ENCODE assay signal across 19 cellular contexts in the genomic region with DNA sequence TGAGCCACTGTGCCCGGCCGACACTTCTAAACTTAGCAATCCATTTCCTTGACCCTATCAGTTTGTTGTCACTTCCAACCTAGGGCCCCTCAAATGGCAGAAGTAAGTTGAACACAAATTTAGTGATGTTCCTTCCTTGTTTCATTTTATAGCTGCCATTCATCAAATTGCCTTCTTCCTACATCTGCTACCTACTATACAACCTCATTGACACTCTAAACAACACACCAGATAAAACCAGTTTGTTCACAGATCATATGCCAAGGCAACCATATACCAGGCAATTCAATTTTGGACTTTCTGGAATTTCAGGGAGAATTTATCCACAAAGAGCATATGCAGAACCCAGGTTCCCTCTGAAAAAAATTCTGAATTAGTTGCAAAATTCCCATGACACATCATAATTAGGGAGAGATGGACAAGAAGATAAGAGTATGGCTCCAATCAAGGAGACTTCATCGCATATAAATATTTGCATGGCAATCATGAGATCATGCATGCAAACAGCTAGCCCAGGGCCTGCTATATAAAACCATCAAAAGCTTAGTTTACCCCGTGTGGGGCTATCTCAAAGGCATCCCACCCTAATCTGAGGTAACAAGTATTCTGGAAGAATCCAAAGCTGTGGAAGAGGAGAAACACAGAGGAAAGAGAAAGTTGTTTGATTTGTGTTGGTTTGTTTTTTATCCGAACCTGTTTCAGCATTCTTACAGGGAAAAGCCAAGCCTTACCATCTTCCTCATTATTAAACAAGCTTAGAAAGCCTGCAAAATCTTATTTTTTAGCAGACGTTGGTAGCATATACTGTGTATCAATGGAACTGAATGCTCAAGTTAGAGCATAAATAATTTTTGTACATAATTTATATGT.
"Had no signal": no experiment of that assay in that cellular context is flagged by ENCODE, and none has a peak within 500 bp of the region (broad histone marks: within the 10 kb centered on the region; RNA-seq: fewer than 3 reads in every experiment).

No MANE protein-coding gene starts in this region.

- H3K9me3 ChIP-seq: breast epithelium, esophagus muscularis mucosa had no signal

- DNase-seq: activated CD4-positive, alpha-beta memory T cell treated with anti-CD3 and anti-CD28 coated beads, Interleukin-2, amount 10 ng/mL, durations not matched to agents 7 days and 5 days; activated CD4-positive, alpha-beta T cell treated with anti-CD3 and anti-CD28 coated beads, Interleukin-2, amount 10 ng/mL, durations not matched to agents 24 days and 14 days; activated effector memory CD4-positive, alpha-beta T cell treated with Interleukin-2 at 50 U/mL for 16 hours; activated naive CD4-positive, alpha-beta T cell treated with anti-CD3 and anti-CD28 coated beads for 36 hours; activated naive CD8-positive, alpha-beta T cell treated with anti-CD3 and anti-CD28 coated beads, Interleukin-2, amount 10 ng/mL, durations not matched to agents 7 days and 5 days; activated T-cell treated with anti-CD3 and anti-CD28 coated beads, Interleukin-2, amount 50 U/mL, for 72 hours; amniotic stem cell; hippocampal formation; kidney glomerular epithelial cell; midbrain; right cardiac atrium; T-helper 17 cell had no signal

- ATAC-seq: activated CD4-positive, CD25-positive, alpha-beta regulatory T cell treated with anti-CD3 and anti-CD28 coated beads, Interleukin-2, amount 50 U/mL, for 24 hours; activated T-cell treated with anti-CD3 and anti-CD28 coated beads, Interleukin-2, amount 50 U/mL, for 72 hours; natural killer cell treated with Interleukin-12 subunit alpha and Interleukin-12 subunit beta and Interleukin-15 and Interleukin-18, amount 100 ng/mL, for 72 hours; stimulated activated memory B cell treated with anti-CD40 and anti-IgM and Interleukin-4, amounts not matched to agents 10 μg/mL and 1 μg/mL and 100 μg/mL, for 72 hours; T-helper 17 cell had no signal

- H3K9ac ChIP-seq: parathyroid adenoma had no signal

- H3K27me3 ChIP-seq: breast epithelium, esophagus muscularis mucosa had no signal

- H3K27ac ChIP-seq: breast epithelium, esophagus muscularis mucosa, parathyroid adenoma, skin epidermis had no signal

- H3K4me1 ChIP-seq: breast epithelium, parathyroid adenoma had no signal

- H3K79me2 ChIP-seq: parathyroid adenoma had no signal

- H3K4me3 ChIP-seq: breast epithelium, esophagus muscularis mucosa, skin epidermis had no signal

- H2AFZ ChIP-seq: parathyroid adenoma had no signal

- H3K36me3 ChIP-seq: breast epithelium, esophagus muscularis mucosa had no signal
